In the genomic region with DNA sequence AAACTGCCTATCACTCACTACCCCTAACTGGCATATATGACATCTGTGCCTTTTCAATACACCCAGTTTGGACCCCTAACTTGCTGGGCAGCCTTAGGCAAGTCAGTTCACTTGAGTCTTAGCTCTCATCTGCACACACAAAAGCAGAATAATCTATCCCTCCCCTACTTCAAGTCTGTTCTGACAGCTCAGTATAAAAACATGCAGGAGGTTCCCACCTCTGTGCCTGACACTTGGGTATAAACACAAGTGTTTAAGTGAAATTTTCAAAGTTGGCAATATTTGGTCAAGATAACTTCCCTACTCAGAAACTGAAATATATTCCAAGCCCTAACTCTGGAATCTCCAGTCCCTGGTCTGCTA, we compare ENCODE assay signal across 14 cellular contexts. TPM values are rescaled to one million over a fixed set of nuclear protein-coding genes. Genes with fewer than 3 reads are reported as not detected.
A peak's percentile ranks its signal among the peaks of the same experiment; 100 is the strongest.
DNase-seq lines count a peak whose midpoint lies in the region; ATAC-seq and TF ChIP-seq lines count a peak whose summit lies in the region.
"Had no signal": no experiment of that assay in that cellular context is flagged by ENCODE, and none has a peak within 500 bp of the region (broad histone marks: within the 10 kb centered on the region; RNA-seq: fewer than 3 reads in every experiment).

No MANE protein-coding gene starts in this region.

- H3K27ac ChIP-seq in CD4-positive, alpha-beta memory T cell (ENCODE audit: low read depth, low read length): no peak overlapping the region
- H3K27ac ChIP-seq in thyroid gland: peak overlapping the region in 1 of 3 donors; percentile 63
- H3K27ac ChIP-seq: brain microvascular endothelial cell, suprapubic skin had no signal

- intact Hi-C loops in CD4-positive, alpha-beta memory T cell (cut with micrococcal nuclease): no loop called here
- intact Hi-C loops in activated CD4-positive, alpha-beta memory T cell treated with anti-CD3 and anti-CD28 coated beads for 36 hours (cut with micrococcal nuclease): no loop called here
- intact Hi-C loops in thyroid gland (cut with DNase I): no loop called here

- peaks cover 59 to 84% of the 10 kb centered on the region in 2 donors for H3K36me3 Mint-ChIP-seq in CD4-positive, alpha-beta memory T cell
- peaks cover 56% of the 10 kb centered on the region for H3K36me3 Mint-ChIP-seq in activated CD4-positive, alpha-beta memory T cell treated with anti-CD3 and anti-CD28 coated beads for 36 hours
- H3K36me3 Mint-ChIP-seq in memory B cell: peaks cover 43% of the 10 kb centered on the region

- H3K4me3 Mint-ChIP-seq in CD4-positive, alpha-beta memory T cell: peak overlapping the region in 1 of 8 donors; percentile 3
- H3K4me3 Mint-ChIP-seq in activated CD4-positive, alpha-beta memory T cell treated with anti-CD3 and anti-CD28 coated beads for 36 hours: no peak overlapping the region
- H3K4me3 Mint-ChIP-seq in memory B cell: no peak overlapping the region
- H3K4me3 Mint-ChIP-seq: CD14-positive monocyte had no signal

- H3K9me3 ChIP-seq in CD4-positive, alpha-beta memory T cell (ENCODE audit: control insufficient read depth in 1 of 2, low read length in 2 of 2): no peaks in the 10 kb centered on the region
- no peaks in the 10 kb centered on the region for H3K9me3 ChIP-seq in thyroid gland
- H3K9me3 ChIP-seq: suprapubic skin had no signal

- H3K4me3 ChIP-seq in CD4-positive, alpha-beta memory T cell (ENCODE audit: low read length in 2 of 2): no peak overlapping the region
- no peak overlapping the region for H3K4me3 ChIP-seq in thyroid gland (replicated peaks in 1 of 3)
- H3K4me3 ChIP-seq: suprapubic skin had no signal

- H3K9me3 Mint-ChIP-seq in CD4-positive, alpha-beta memory T cell: peaks cover 0 to 15% (median 0%) of the 10 kb centered on the region in 8 donors
- H3K9me3 Mint-ChIP-seq in activated CD4-positive, alpha-beta memory T cell treated with anti-CD3 and anti-CD28 coated beads for 36 hours: no peaks in the 10 kb centered on the region
- H3K9me3 Mint-ChIP-seq in memory B cell: no peaks in the 10 kb centered on the region
- H3K9me3 Mint-ChIP-seq: CD14-positive monocyte had no signal

- H3K27me3 ChIP-seq in CD4-positive, alpha-beta memory T cell (ENCODE audit: insufficient read depth, low read length): no peaks in the 10 kb centered on the region
- no peaks in the 10 kb centered on the region for H3K27me3 ChIP-seq in thyroid gland
- H3K27me3 ChIP-seq: brain microvascular endothelial cell, suprapubic skin had no signal

- no peak for TF ChIP-seq CTCF in thyroid gland (IDR thresholded peaks at IDR 0.05)

- CTCF ChIA-PET in CD4-positive, alpha-beta memory T cell (lab: Charles Lee; ENCODE audit: partially characterized antibody): interaction anchor here (8.9 kb wide), 1 partner anchor 11 kb away, joined by 63 read pairs; a partner anchor contains a TSS
- CTCF ChIA-PET in activated CD4-positive, alpha-beta memory T cell treated with anti-CD3 and anti-CD28 coated beads for 36 hours (lab: Charles Lee): interaction anchor here (1.1 kb wide), 1 partner anchor 12 kb away, joined by 4 read pairs; no protein-coding TSS in a partner anchor

- peaks cover 39 to 76% (median 55%) of the 10 kb centered on the region in 4 donors for H3K4me1 Mint-ChIP-seq in CD4-positive, alpha-beta memory T cell
- H3K4me1 Mint-ChIP-seq in activated CD4-positive, alpha-beta memory T cell treated with anti-CD3 and anti-CD28 coated beads for 36 hours (ENCODE audit: low read depth): peaks cover 44% of the 10 kb centered on the region
- H3K4me1 Mint-ChIP-seq in memory B cell: peaks cover 14% of the 10 kb centered on the region

- ATAC-seq in memory B cell (ENCODE audit: low read depth): no peak
- ATAC-seq in HG03139 (IDR thresholded peaks at IDR 0.05; ENCODE audit: unreplicated experiment): no peak
- ATAC-seq in HG03457 (IDR thresholded peaks at IDR 0.05; ENCODE audit: unreplicated experiment): no peak

- DNase-seq in CD4-positive, alpha-beta memory T cell: no peak
- DNase-seq in ELR (ENCODE audit: low read depth) (peak; percentile 30), memory B cell (ENCODE audit: low spot score in 2 of 2) (no peak), middle frontal gyrus (ENCODE audit: extremely low spot score, low spot score) (no peak), thyroid gland (no peak)
- no peak for DNase-seq in activated CD4-positive, alpha-beta memory T cell treated with anti-CD3 and anti-CD28 coated beads for 36 hours
- DNase-seq: activated CD8-positive, alpha-beta memory T cell treated with anti-CD3 and anti-CD28 coated beads, Interleukin-2, amount 50 U/mL, for 4 hours; brain microvascular endothelial cell; left colon; small intestine had no signal

- TF ChIP-seq POLR2A in thyroid gland (IDR thresholded peaks at IDR 0.05): no peak

- H3K27ac Mint-ChIP-seq in CD4-positive, alpha-beta memory T cell: peak overlapping the region in 5 of 7 donors; percentile 18 to 100 (median 48)
- peak overlapping the region; percentile 67 for H3K27ac Mint-ChIP-seq in activated CD4-positive, alpha-beta memory T cell treated with anti-CD3 and anti-CD28 coated beads for 36 hours
- H3K27ac Mint-ChIP-seq in memory B cell: peak overlapping the region; percentile 38

- H3K4me1 ChIP-seq in CD4-positive, alpha-beta memory T cell (ENCODE audit: insufficient read depth, low read length): peaks cover 65% of the 10 kb centered on the region
- H3K4me1 ChIP-seq in thyroid gland: peaks cover 15 to 36% of the 10 kb centered on the region in 2 donors

- H3K36me3 ChIP-seq in CD4-positive, alpha-beta memory T cell (ENCODE audit: insufficient read depth, low read length): peaks cover 74% of the 10 kb centered on the region
- H3K36me3 ChIP-seq in thyroid gland: peaks cover 81 to 82% of the 10 kb centered on the region in 2 donors

- POLR2A ChIA-PET in CD4-positive, alpha-beta memory T cell (lab: Charles Lee; ENCODE audit: partially characterized antibody): interaction anchor here (1.3 to 17.2 kb wide), 3 partner anchors 9 to 11 kb away, joined by 4 to 313 read pairs (median 5); a partner anchor contains a TSS
- POLR2A ChIA-PET in activated CD4-positive, alpha-beta memory T cell treated with anti-CD3 and anti-CD28 coated beads for 36 hours (lab: Charles Lee): interaction anchor here (9.4 kb wide), 1 partner anchor 11 kb away, joined by 105 read pairs; a partner anchor contains a TSS

- H3K27me3 Mint-ChIP-seq in CD4-positive, alpha-beta memory T cell: no peaks in the 10 kb centered on the region
- H3K27me3 Mint-ChIP-seq in activated CD4-positive, alpha-beta memory T cell treated with anti-CD3 and anti-CD28 coated beads for 36 hours: no peaks in the 10 kb centered on the region
- no peaks in the 10 kb centered on the region for H3K27me3 Mint-ChIP-seq in memory B cell

RNA-seq across cellular contexts. Expression of a gene that starts 12.6 kb away (rescaled TPM):
- total RNA-seq in CD4-positive, alpha-beta memory T cell: 1,000 to 10,000 TPM; 1,611 to 1,625 TPM
- polyA plus RNA-seq in CD4-positive, alpha-beta memory T cell: 100 to 1,000 TPM in 1 of 2 donors, 10 to 100 TPM in 1; 46.5 to 116 TPM
- total RNA-seq in activated CD4-positive, alpha-beta memory T cell treated with anti-CD3 and anti-CD28 coated beads for 36 hours: 100 to 1,000 TPM; 604 to 611 TPM
- 100 to 1,000 TPM; 459 to 991 (median 620) TPM for total RNA-seq in thyroid gland
